In genomic region chr3:25789596-25790556, GRCh38 we compare ENCODE assay signal across 1 cellular context.
A peak's percentile ranks its signal among the peaks of the same experiment; 100 is the strongest.
TF ChIP-seq lines count a peak whose summit lies in the region.

Gene OXSM (plus strand): TSS chr3:25790090. CDS start chr3:25791021, 931 bp downstream.

TF ChIP-seq in HepG2, 621 proteins besides CTCF, POLR2A, EP300 and RAD21 (continued from another document and continues in another):
- TF ChIP-seq TFDP2 (CRISPR knock-in tag; IDR thresholded peaks at IDR 0.05) (peak; percentile 81), SMC3 (IDR thresholded peaks at IDR 0.05; ENCODE audit: low read length) (no peak), MZF1 (CRISPR knock-in tag; IDR thresholded peaks at IDR 0.05; ENCODE audit: borderline replicate concordance) (peak; percentile 44; the same call in 1 of the 2 replicates), HINFP (CRISPR knock-in tag; IDR thresholded peaks at IDR 0.05; ENCODE audit: low read depth) (peak; percentile 67; the same call in 1 of the 2 replicates), ZNF329 (CRISPR knock-in tag; IDR thresholded peaks at IDR 0.05; ENCODE audit: low read depth) (no peak; the same call in 1 of the 2 replicates), RBFOX2 (IDR thresholded peaks at IDR 0.05; ENCODE audit: low read depth, low read length) (peak; percentile 88), SAP130 (CRISPR knock-in tag; IDR thresholded peaks at IDR 0.05; ENCODE audit: low read depth) (peak; percentile 94), MIER3 (CRISPR knock-in tag; IDR thresholded peaks at IDR 0.05; ENCODE audit: borderline replicate concordance) (peak; percentile 81; the same call in 1 of the 2 replicates), ETV5 (CRISPR knock-in tag; IDR thresholded peaks at IDR 0.05; ENCODE audit: borderline replicate concordance) (peak; percentile 75; the same call in 1 of the 2 replicates), THAP9 (CRISPR knock-in tag; IDR thresholded peaks at IDR 0.05; ENCODE audit: borderline replicate concordance) (peak; percentile 94), AKAP8 (CRISPR knock-in tag; IDR thresholded peaks at IDR 0.05) (peak; percentile 80; the same call in 1 of the 2 replicates), TCF12 (IDR thresholded peaks at IDR 0.05) (no peak), TCF12 (CRISPR knock-in tag; IDR thresholded peaks at IDR 0.05) (0 out of 2 replicates have a peak, but pooled peaks have one; percentile 34), MXD4 (CRISPR knock-in tag; IDR thresholded peaks at IDR 0.05) (peak; percentile 85), HHEX (CRISPR knock-in tag; IDR thresholded peaks at IDR 0.05) (no peak), AGO1 (IDR thresholded peaks at IDR 0.05; ENCODE audit: low read depth, low read length, poor library complexity, severe bottlenecking) (no peak), ZNF616 (CRISPR knock-in tag; IDR thresholded peaks at IDR 0.05; ENCODE audit: low read depth) (no peak), RARG (CRISPR knock-in tag; IDR thresholded peaks at IDR 0.05; ENCODE audit: low read depth) (no peak; the same call in 1 of the 2 replicates), ZNF136 (CRISPR knock-in tag; IDR thresholded peaks at IDR 0.05; ENCODE audit: low read depth) (0 out of 2 replicates have a peak, but pooled peaks have one; percentile 33), PAWR (CRISPR knock-in tag; IDR thresholded peaks at IDR 0.05; ENCODE audit: borderline replicate concordance) (no peak), HIC2 (CRISPR knock-in tag; IDR thresholded peaks at IDR 0.05; ENCODE audit: low read depth) (peak; percentile 27; the same call in 1 of the 2 replicates), SAFB2 (CRISPR knock-in tag; IDR thresholded peaks at IDR 0.05; ENCODE audit: borderline replicate concordance, low read depth) (peak; percentile 95), ZNF407 (CRISPR knock-in tag; IDR thresholded peaks at IDR 0.05; ENCODE audit: not compliant biosample characterization) (no peak), SALL2 (CRISPR knock-in tag; IDR thresholded peaks at IDR 0.05) (peak; percentile 91), ZNF891 (CRISPR knock-in tag; IDR thresholded peaks at IDR 0.05) (0 out of 2 replicates have a peak, but pooled peaks have one; percentile 67), GLMP (CRISPR knock-in tag; IDR thresholded peaks at IDR 0.05; ENCODE audit: borderline replicate concordance) (0 out of 2 replicates have a peak, but pooled peaks have one; percentile 23), ZSCAN31 (CRISPR knock-in tag; IDR thresholded peaks at IDR 0.05; ENCODE audit: low read depth) (peak; percentile 82; the same call in 1 of the 2 replicates), PRDM4 (CRISPR knock-in tag; IDR thresholded peaks at IDR 0.05; ENCODE audit: borderline replicate concordance) (no peak), MLLT10 (CRISPR knock-in tag; IDR thresholded peaks at IDR 0.05) (no peak), MTA1 (CRISPR knock-in tag; IDR thresholded peaks at IDR 0.05; ENCODE audit: borderline replicate concordance) (peak; percentile 90; the same call in 1 of the 2 replicates), ZNF496 (CRISPR knock-in tag; IDR thresholded peaks at IDR 0.05; ENCODE audit: insufficient replicate concordance) (no peak), ZNF552 (CRISPR knock-in tag; IDR thresholded peaks at IDR 0.05; ENCODE audit: borderline replicate concordance) (peak; percentile 79), MEIS1 (CRISPR knock-in tag; IDR thresholded peaks at IDR 0.05; ENCODE audit: borderline replicate concordance) (peak; percentile 48), HNRNPK (IDR thresholded peaks at IDR 0.05; ENCODE audit: low read depth, low read length, poor library complexity, severe bottlenecking) (no peak), GABPA (IDR thresholded peaks at IDR 0.05; ENCODE audit: low read depth, low read length) (no peak), GABPA (CRISPR knock-in tag; IDR thresholded peaks at IDR 0.05; ENCODE audit: low read depth) (peak; percentile 69), FOXP1 (IDR thresholded peaks at IDR 0.05) (no peak), FOXP1 (CRISPR knock-in tag; IDR thresholded peaks at IDR 0.05) (0 out of 2 replicates have a peak, but pooled peaks have one; percentile 6), ZGPAT (CRISPR knock-in tag; IDR thresholded peaks at IDR 0.05) (peak; percentile 93), ZNF883 (CRISPR knock-in tag; IDR thresholded peaks at IDR 0.05; ENCODE audit: not compliant biosample characterization) (peak; percentile 51)
